In genomic region chr6:145814501-145815350, GRCh38 we compare ENCODE assay signal across 8 cellular contexts. TPM values are rescaled to one million over a fixed set of nuclear protein-coding genes. Genes with fewer than 3 reads are reported as not detected.
DNase-seq lines count a peak whose midpoint lies in the region; ATAC-seq and TF ChIP-seq lines count a peak whose summit lies in the region.

Gene FBXO30 (minus strand): TSS chr6:145814795. CDS start chr6:145806405, 8,390 bp downstream.

- H3K36me3 ChIP-seq in GM23338 (ENCODE audit: insufficient read depth) (no peaks in the 10 kb centered on the region), stomach smooth muscle (ENCODE audit: control insufficient read depth in 2 of 2, insufficient read depth in 2 of 2, low read length in 2 of 2) (peaks cover 0 to 2% of the 10 kb centered on the region in 2 donors)

- H3K27me3 Mint-ChIP-seq in GM23338 (ENCODE audit: insufficient read depth, low read depth, poor library complexity) (no peaks in the 10 kb centered on the region), neural crest cell (ENCODE audit: low read depth) (no peaks in the 10 kb centered on the region)

- H3K4me1 ChIP-seq in GM23338 (ENCODE audit: insufficient read depth) (peaks cover 33% of the 10 kb centered on the region), stomach smooth muscle (ENCODE audit: control insufficient read depth, insufficient read depth, low read length) (peaks cover 4% of the 10 kb centered on the region)

- H3K9ac ChIP-seq in stomach smooth muscle (ENCODE audit: low read length in 2 of 2), result peak within 1 kb of the TSS; percentile 94 to 98

- H3K27ac Mint-ChIP-seq in GM23338, result peak within 1 kb of the TSS; percentile 96
- H3K27ac Mint-ChIP-seq in neural crest cell (ENCODE audit: unreplicated experiment), result peak within 1 kb of the TSS; percentile 98

- peak within 1 kb of the TSS; percentile 84 for H2AFZ ChIP-seq in GM23338

- peak within 1 kb of the TSS; percentile 85 for H3K4me2 ChIP-seq in GM23338

- no peaks in the 10 kb centered on the region for H3K9me3 ChIP-seq in stomach smooth muscle (ENCODE audit: control insufficient read depth in 2 of 2, low read length in 2 of 2)

- H3K4me3 Mint-ChIP-seq in GM23338 (peak within 1 kb of the TSS; percentile 92), neural crest cell (peak within 1 kb of the TSS; percentile 97)

- DNase-seq in EL (peak; percentile 91), GM23338 (ENCODE audit: low spot score) (peak; percentile 90), Kasumi-1 (lab: John Stamatoyannopoulos, UW) (peak; percentile 85 to 86), RPMI8226 (peak; percentile 86), fibroblast of villous mesenchyme (ENCODE audit: low read depth) (peak; percentile 89), neural crest cell (ENCODE audit: low read depth, low spot score) (peak; percentile 81)
- peak; percentile 96 for DNase-seq in activated effector memory CD4-positive, alpha-beta T cell treated with anti-CD3 and anti-CD28 coated beads, Interleukin-2, amount 50 U/mL, for 16 hours

- peaks cover 48% of the 10 kb centered on the region for H3K79me2 ChIP-seq in GM23338 (replicated peaks; ENCODE audit: insufficient read depth)

- no peaks in the 10 kb centered on the region for H3F3A ChIP-seq in GM23338 (replicated peaks; ENCODE audit: low read depth)

- peak within 1 kb of the TSS; percentile 94 for H3K27ac ChIP-seq in GM23338 (ENCODE audit: low read depth)
- H3K27ac ChIP-seq in stomach smooth muscle (ENCODE audit: low read length), result peak within 1 kb of the TSS; percentile 97

- TF ChIP-seq CTCF in GM23338 (conservative IDR thresholded peaks at IDR 0.05; ENCODE audit: low read depth in 2 of 2) (no peak), fibroblast of villous mesenchyme (IDR thresholded peaks at IDR 0.05; ENCODE audit: insufficient read depth, low read depth, low read length) (peak; percentile 28), neural crest cell (conservative IDR thresholded peaks at IDR 0.05) (peak; percentile 44)

- peak; percentile 78 for ATAC-seq in GM23338

- H3K4me3 ChIP-seq in GM23338 (peak within 1 kb of the TSS; percentile 63), fibroblast of villous mesenchyme (ENCODE audit: low read depth, low read length) (peak within 1 kb of the TSS; percentile 86), stomach smooth muscle (ENCODE audit: low read length in 2 of 2) (peak within 1 kb of the TSS; percentile 90 to 99)

- no peaks in the 10 kb centered on the region for H3K9me3 Mint-ChIP-seq in GM23338
- H3K9me3 Mint-ChIP-seq in neural crest cell, result no peaks in the 10 kb centered on the region

- no peaks in the 10 kb centered on the region for H3K9me2 ChIP-seq in GM23338 (ENCODE audit: insufficient read depth)

- H3K36me3 Mint-ChIP-seq in GM23338 (ENCODE audit: low read depth), result peaks cover 6% of the 10 kb centered on the region
- no peaks in the 10 kb centered on the region for H3K36me3 Mint-ChIP-seq in neural crest cell (ENCODE audit: low read depth)

- H3K4me1 Mint-ChIP-seq in GM23338 (peaks cover 28% of the 10 kb centered on the region), neural crest cell (peaks cover 33% of the 10 kb centered on the region)

- no peaks in the 10 kb centered on the region for H3K27me3 ChIP-seq in GM23338 (ENCODE audit: insufficient read depth)
- H3K27me3 ChIP-seq in stomach smooth muscle (ENCODE audit: control insufficient read depth in 1 of 2, insufficient read depth in 2 of 2, low read length in 2 of 2), result no peaks in the 10 kb centered on the region

- H4K20me1 ChIP-seq in GM23338 (replicated peaks; ENCODE audit: insufficient read depth), result peaks cover 14% of the 10 kb centered on the region; the same call in 1 of the 2 replicates

TF ChIP-seq in GM23338, 12 proteins besides CTCF, POLR2A, EP300 and RAD21:
- peak; percentile 88 for TF ChIP-seq POLR2AphosphoS5 (IDR thresholded peaks at IDR 0.05; ENCODE audit: low read depth)
- peak; percentile 50 for TF ChIP-seq CREB1 (CRISPR knock-in tag; IDR thresholded peaks at IDR 0.05; ENCODE audit: low read depth)
- TF ChIP-seq ZNF462 (CRISPR knock-in tag; IDR thresholded peaks at IDR 0.05), result no peak
- TF ChIP-seq EZH2 (IDR thresholded peaks at IDR 0.05; ENCODE audit: low read depth, unreplicated experiment), result no peak
- no peak for TF ChIP-seq ZNF331 (CRISPR knock-in tag; IDR thresholded peaks at IDR 0.05; ENCODE audit: low read depth)
- TF ChIP-seq JUNB (IDR thresholded peaks at IDR 0.05; ENCODE audit: unreplicated experiment), result no peak
TF ChIP-seq in GM23338: peak in this region for 2.

RNA-seq across cellular contexts. Expression of gene FBXO30, which starts in this region (rescaled TPM):
- 21.3 and 25.4 TPM in 2 replicates for total RNA-seq in GM23338 (2014; rRNA removed; shearing (Covaris generic))
- polyA plus RNA-seq in GM23338 (2016; fragmentation: Nextera tagmentation; extraction: Ambion mirVana), result 6.5 and 6.7 TPM in 2 replicates
- total RNA-seq in fibroblast of villous mesenchyme (8.7 and 16.0 TPM in 2 replicates), neural crest cell (12.3 and 12.4 TPM in 2 replicates)

Comparison
In these comparisons a context has a peak if more than half of its experiments do, and no peak if none do; other contexts are left out.
1. Peak in every context shown above with its lines: DNase-seq, ATAC-seq, H3K4me3 ChIP-seq and H3K27ac ChIP-seq.
2. CTCF ChIP-seq: peak in fibroblast of villous mesenchyme (single experiment) and neural crest cell (single experiment); none in GM23338 (0 of 2).